Comparison of ENCODE assay signal across 1 cellular context in genomic region chr6:3384346-3385143, GRCh38.
TF ChIP-seq lines count a peak whose summit lies in the region.

No MANE protein-coding gene starts in this region.

TF ChIP-seq in HCT116, 20 proteins besides CTCF, POLR2A, EP300 and RAD21 (continued from another document):
- TF ChIP-seq REST (IDR thresholded peaks at IDR 0.05; ENCODE audit: low read depth), result no peak
- no peak for TF ChIP-seq EGR1 (IDR thresholded peaks at IDR 0.05; ENCODE audit: low read depth)
- TF ChIP-seq SIN3A (IDR thresholded peaks at IDR 0.05; ENCODE audit: low read depth), result no peak
- no peak for TF ChIP-seq EZH2phosphoT487 (IDR thresholded peaks at IDR 0.05; ENCODE audit: borderline replicate concordance)
- TF ChIP-seq ZBTB33 (IDR thresholded peaks at IDR 0.05; ENCODE audit: extremely low read depth, insufficient replicate concordance, low read length), result no peak
- no peak for TF ChIP-seq CEBPB (IDR thresholded peaks at IDR 0.05; ENCODE audit: low read depth)
- TF ChIP-seq EZH2 (IDR thresholded peaks at IDR 0.05), result no peak
- no peak for TF ChIP-seq JUND (IDR thresholded peaks at IDR 0.05)
- TF ChIP-seq YY1 (IDR thresholded peaks at IDR 0.05; ENCODE audit: extremely low read depth, insufficient replicate concordance, low read depth, low read length), result no peak
- no peak for TF ChIP-seq CBX3 (IDR thresholded peaks at IDR 0.05; ENCODE audit: low read depth)
